In the genomic region with DNA sequence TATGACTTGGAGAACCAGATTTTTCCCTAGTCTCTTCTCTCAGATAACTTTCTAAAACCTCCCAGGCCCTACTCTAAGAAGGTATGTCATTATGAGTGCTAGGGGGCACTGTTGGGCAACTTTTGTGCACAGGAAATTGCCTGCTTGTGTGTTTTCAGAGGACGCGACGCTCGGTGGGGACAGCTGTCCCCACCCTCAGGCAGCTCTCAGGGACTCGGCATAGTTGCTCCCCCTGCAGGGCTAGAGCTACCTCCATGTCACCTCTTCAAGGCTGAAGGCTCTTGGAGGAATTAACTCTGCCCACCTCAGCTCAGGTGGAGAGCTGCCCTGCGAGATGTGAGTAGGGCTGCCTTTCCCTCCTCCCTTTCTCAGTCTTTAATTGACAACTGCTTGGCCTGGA, we compare ENCODE assay signal across 1 cellular context.
TF ChIP-seq lines count a peak whose summit lies in the region.

No MANE protein-coding gene starts in this region.

TF ChIP-seq in K562, 482 proteins besides CTCF, POLR2A, EP300 and RAD21 (continued from another document and continues in another):
- TF ChIP-seq SMARCA5 (IDR thresholded peaks at IDR 0.05) (no peak), SMC3 (conservative IDR thresholded peaks at IDR 0.05; ENCODE audit: insufficient read depth, low read depth, low read length) (peak; percentile 76), SRSF1 (IDR thresholded peaks at IDR 0.05; ENCODE audit: low read depth, low read length) (no peak), ZBTB2 (IDR thresholded peaks at IDR 0.05) (no peak), FUS (optimal IDR thresholded peaks at IDR 0.05; ENCODE audit: low read depth, low read length) (no peak), PHF21A (IDR thresholded peaks at IDR 0.05; ENCODE audit: borderline replicate concordance, low read depth) (no peak), GATAD2B (IDR thresholded peaks at IDR 0.05; ENCODE audit: borderline replicate concordance) (no peak), PRMT5 (CRISPR knock-in tag; IDR thresholded peaks at IDR 0.05) (no peak), ZNF699 (CRISPR knock-in tag; IDR thresholded peaks at IDR 0.05; ENCODE audit: insufficient replicate concordance) (no peak), RBM25 (IDR thresholded peaks at IDR 0.05; ENCODE audit: low read depth, low read length, severe bottlenecking) (no peak), NFYB (IDR thresholded peaks at IDR 0.05; ENCODE audit: extremely low read depth, insufficient read length) (no peak), SETDB1 (IDR thresholded peaks at IDR 0.05; ENCODE audit: low read length) (no peak), ZBTB7A (IDR thresholded peaks at IDR 0.05; ENCODE audit: borderline replicate concordance, control insufficient read depth, low read depth, low read length) (0 out of 2 replicates have a peak, but pooled peaks have one; percentile 50), TRIM28 (IDR thresholded peaks at IDR 0.05) (no peak), FOSL1 (tag; conservative IDR thresholded peaks at IDR 0.05) (no peak), E2F8 (IDR thresholded peaks at IDR 0.05; ENCODE audit: low read depth, partially characterized antibody) (no peak), KDM4B (IDR thresholded peaks at IDR 0.05; ENCODE audit: borderline replicate concordance in 2 of 2, low read depth in 1 of 2) (no peak), ZC3H11A (IDR thresholded peaks at IDR 0.05; ENCODE audit: low read depth, low read length) (no peak), RERE (CRISPR knock-in tag; IDR thresholded peaks at IDR 0.05; ENCODE audit: borderline replicate concordance) (no peak), NR4A1 (CRISPR knock-in tag; IDR thresholded peaks at IDR 0.05) (no peak), NR4A1 (tag; IDR thresholded peaks at IDR 0.05) (no peak), FOXJ2 (tag; IDR thresholded peaks at IDR 0.05) (no peak), SRSF7 (optimal IDR thresholded peaks at IDR 0.05; ENCODE audit: low read depth, low read length) (no peak), ZNF354B (CRISPR knock-in tag; IDR thresholded peaks at IDR 0.05) (no peak), SAP30 (IDR thresholded peaks at IDR 0.05; ENCODE audit: borderline replicate concordance, insufficient read depth, low read depth, low read length, poor library complexity, severe bottlenecking) (no peak), ZNF695 (CRISPR knock-in tag; IDR thresholded peaks at IDR 0.05) (no peak), CHD2 (IDR thresholded peaks at IDR 0.05; ENCODE audit: low read depth, low read length) (no peak), NR1H2 (CRISPR knock-in tag; IDR thresholded peaks at IDR 0.05) (no peak), ZNF311 (CRISPR knock-in tag; IDR thresholded peaks at IDR 0.05) (no peak), SRSF3 (IDR thresholded peaks at IDR 0.05; ENCODE audit: insufficient read depth, low read length) (no peak), TEAD2 (tag; IDR thresholded peaks at IDR 0.05) (no peak), NFE2 (IDR thresholded peaks at IDR 0.05; ENCODE audit: low read depth) (no peak), RFX1 (IDR thresholded peaks at IDR 0.05) (no peak), RBM15 (IDR thresholded peaks at IDR 0.05; ENCODE audit: insufficient read depth, low read length) (no peak), LCOR (CRISPR knock-in tag; IDR thresholded peaks at IDR 0.05) (no peak), CREM (IDR thresholded peaks at IDR 0.05; ENCODE audit: low read depth) (peak; percentile 61; the same call in 1 of the 2 replicates)
- TF ChIP-seq, protein P1, sequence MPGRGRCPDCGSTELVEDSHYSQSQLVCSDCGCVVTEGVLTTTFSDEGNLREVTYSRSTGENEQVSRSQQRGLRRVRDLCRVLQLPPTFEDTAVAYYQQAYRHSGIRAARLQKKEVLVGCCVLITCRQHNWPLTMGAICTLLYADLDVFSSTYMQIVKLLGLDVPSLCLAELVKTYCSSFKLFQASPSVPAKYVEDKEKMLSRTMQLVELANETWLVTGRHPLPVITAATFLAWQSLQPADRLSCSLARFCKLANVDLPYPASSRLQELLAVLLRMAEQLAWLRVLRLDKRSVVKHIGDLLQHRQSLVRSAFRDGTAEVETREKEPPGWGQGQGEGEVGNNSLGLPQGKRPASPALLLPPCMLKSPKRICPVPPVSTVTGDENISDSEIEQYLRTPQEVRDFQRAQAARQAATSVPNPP (IDR thresholded peaks at IDR 0.05; ENCODE audit: borderline replicate concordance, insufficient read depth, insufficient read length): no peak
- TF ChIP-seq, protein P2, sequence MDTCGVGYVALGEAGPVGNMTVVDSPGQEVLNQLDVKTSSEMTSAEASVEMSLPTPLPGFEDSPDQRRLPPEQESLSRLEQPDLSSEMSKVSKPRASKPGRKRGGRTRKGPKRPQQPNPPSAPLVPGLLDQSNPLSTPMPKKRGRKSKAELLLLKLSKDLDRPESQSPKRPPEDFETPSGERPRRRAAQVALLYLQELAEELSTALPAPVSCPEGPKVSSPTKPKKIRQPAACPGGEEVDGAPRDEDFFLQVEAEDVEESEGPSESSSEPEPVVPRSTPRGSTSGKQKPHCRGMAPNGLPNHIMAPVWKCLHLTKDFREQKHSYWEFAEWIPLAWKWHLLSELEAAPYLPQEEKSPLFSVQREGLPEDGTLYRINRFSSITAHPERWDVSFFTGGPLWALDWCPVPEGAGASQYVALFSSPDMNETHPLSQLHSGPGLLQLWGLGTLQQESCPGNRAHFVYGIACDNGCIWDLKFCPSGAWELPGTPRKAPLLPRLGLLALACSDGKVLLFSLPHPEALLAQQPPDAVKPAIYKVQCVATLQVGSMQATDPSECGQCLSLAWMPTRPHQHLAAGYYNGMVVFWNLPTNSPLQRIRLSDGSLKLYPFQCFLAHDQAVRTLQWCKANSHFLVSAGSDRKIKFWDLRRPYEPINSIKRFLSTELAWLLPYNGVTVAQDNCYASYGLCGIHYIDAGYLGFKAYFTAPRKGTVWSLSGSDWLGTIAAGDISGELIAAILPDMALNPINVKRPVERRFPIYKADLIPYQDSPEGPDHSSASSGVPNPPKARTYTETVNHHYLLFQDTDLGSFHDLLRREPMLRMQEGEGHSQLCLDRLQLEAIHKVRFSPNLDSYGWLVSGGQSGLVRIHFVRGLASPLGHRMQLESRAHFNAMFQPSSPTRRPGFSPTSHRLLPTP (IDR thresholded peaks at IDR 0.05; ENCODE audit: borderline replicate concordance, extremely low read depth, insufficient read length): no peak
- TF ChIP-seq, protein P3, sequence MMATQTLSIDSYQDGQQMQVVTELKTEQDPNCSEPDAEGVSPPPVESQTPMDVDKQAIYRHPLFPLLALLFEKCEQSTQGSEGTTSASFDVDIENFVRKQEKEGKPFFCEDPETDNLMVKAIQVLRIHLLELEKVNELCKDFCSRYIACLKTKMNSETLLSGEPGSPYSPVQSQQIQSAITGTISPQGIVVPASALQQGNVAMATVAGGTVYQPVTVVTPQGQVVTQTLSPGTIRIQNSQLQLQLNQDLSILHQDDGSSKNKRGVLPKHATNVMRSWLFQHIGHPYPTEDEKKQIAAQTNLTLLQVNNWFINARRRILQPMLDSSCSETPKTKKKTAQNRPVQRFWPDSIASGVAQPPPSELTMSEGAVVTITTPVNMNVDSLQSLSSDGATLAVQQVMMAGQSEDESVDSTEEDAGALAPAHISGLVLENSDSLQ (IDR thresholded peaks at IDR 0.05): 0 out of 2 replicates have a peak, but pooled peaks have one; percentile 36
- TF ChIP-seq, protein P4, sequence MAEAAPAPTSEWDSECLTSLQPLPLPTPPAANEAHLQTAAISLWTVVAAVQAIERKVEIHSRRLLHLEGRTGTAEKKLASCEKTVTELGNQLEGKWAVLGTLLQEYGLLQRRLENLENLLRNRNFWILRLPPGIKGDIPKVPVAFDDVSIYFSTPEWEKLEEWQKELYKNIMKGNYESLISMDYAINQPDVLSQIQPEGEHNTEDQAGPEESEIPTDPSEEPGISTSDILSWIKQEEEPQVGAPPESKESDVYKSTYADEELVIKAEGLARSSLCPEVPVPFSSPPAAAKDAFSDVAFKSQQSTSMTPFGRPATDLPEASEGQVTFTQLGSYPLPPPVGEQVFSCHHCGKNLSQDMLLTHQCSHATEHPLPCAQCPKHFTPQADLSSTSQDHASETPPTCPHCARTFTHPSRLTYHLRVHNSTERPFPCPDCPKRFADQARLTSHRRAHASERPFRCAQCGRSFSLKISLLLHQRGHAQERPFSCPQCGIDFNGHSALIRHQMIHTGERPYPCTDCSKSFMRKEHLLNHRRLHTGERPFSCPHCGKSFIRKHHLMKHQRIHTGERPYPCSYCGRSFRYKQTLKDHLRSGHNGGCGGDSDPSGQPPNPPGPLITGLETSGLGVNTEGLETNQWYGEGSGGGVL (CRISPR knock-in tag; IDR thresholded peaks at IDR 0.05): no peak
- TF ChIP-seq, protein P5, sequence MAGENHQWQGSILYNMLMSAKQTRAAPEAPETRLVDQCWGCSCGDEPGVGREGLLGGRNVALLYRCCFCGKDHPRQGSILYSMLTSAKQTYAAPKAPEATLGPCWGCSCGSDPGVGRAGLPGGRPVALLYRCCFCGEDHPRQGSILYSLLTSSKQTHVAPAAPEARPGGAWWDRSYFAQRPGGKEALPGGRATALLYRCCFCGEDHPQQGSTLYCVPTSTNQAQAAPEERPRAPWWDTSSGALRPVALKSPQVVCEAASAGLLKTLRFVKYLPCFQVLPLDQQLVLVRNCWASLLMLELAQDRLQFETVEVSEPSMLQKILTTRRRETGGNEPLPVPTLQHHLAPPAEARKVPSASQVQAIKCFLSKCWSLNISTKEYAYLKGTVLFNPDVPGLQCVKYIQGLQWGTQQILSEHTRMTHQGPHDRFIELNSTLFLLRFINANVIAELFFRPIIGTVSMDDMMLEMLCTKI (IDR thresholded peaks at IDR 0.05; ENCODE audit: partially characterized antibody): no peak
